ENCODE assay signal across 25 cellular contexts in genomic region chr15:66939451-66940023, GRCh38.
"Had no signal": no experiment of that assay in that cellular context is flagged by ENCODE, and none has a peak within 500 bp of the region (broad histone marks: within the 10 kb centered on the region; RNA-seq: fewer than 3 reads in every experiment).

No MANE protein-coding gene starts in this region.

- H3K4me1 ChIP-seq: body of pancreas, foreskin keratinocyte, pancreas had no signal

- H3K9me3 Mint-ChIP-seq: activated naive CD4-positive, alpha-beta T cell treated with anti-CD3 and anti-CD28 coated beads, Interleukin-2, amount 50 U/mL, for 24 hours; natural killer cell treated with Interleukin-12 subunit alpha and Interleukin-12 subunit beta and Interleukin-15 and Interleukin-18, amount 100 ng/mL, for 72 hours had no signal

- H3K27ac ChIP-seq: body of pancreas, cardiac muscle cell, foreskin keratinocyte, left lung, neutrophil, pancreas, thoracic aorta, upper lobe of right lung had no signal

- H3K4me3 Mint-ChIP-seq: activated B cell treated with CpG ODN at 0.5 μM for 24 hours; activated CD4-positive, alpha-beta memory T cell treated with anti-CD3 and anti-CD28 coated beads, Interleukin-2, amount 10 ng/mL, durations not matched to agents 7 days and 5 days; activated naive CD4-positive, alpha-beta T cell treated with anti-CD3 and anti-CD28 coated beads, Interleukin-2, amount 50 U/mL, for 24 hours; activated T-helper 1 cell treated with anti-CD3 and anti-CD28 coated beads, Interleukin-12 subunit alpha, Interleukin-12 subunit beta, Interleukin-2, Interleukin-4 antibody, amounts not matched to agents 30 ng/mL and 10 ng/mL and 1 ng/mL, durations not matched to agents 14 hours and 24 hours and 36 hours; T-helper 1 cell treated with Interleukin-12 subunit alpha and Interleukin-12 subunit beta and Interleukin-4 antibody, amounts not matched to agents 30 μg/mL and 1 μg/mL, for 36 hours had no signal

- H3K4me3 ChIP-seq: body of pancreas, cardiac muscle cell, left lung, pancreas, thoracic aorta, upper lobe of right lung had no signal

- H3K36me3 ChIP-seq: cardiac muscle cell, left lung, neutrophil, pancreas, thoracic aorta, upper lobe of right lung had no signal

- ATAC-seq: body of pancreas, left lung, pancreas, right cardiac atrium, upper lobe of right lung had no signal

- H3K36me3 Mint-ChIP-seq: natural killer cell treated with Interleukin-12 subunit alpha and Interleukin-12 subunit beta and Interleukin-15 and Interleukin-18, amount 100 ng/mL, for 72 hours had no signal

- H3K27me3 ChIP-seq: body of pancreas, foreskin keratinocyte, left lung, neutrophil, pancreas, upper lobe of right lung had no signal

- H3K27me3 Mint-ChIP-seq: activated B cell treated with CpG ODN at 0.5 μM for 24 hours had no signal

- H3K9me3 ChIP-seq: neutrophil, pancreas, thoracic aorta, upper lobe of right lung had no signal

- H3K27ac Mint-ChIP-seq: activated B cell treated with CpG ODN at 0.5 μM for 24 hours; activated CD4-positive, alpha-beta memory T cell treated with anti-CD3 and anti-CD28 coated beads, Interleukin-2, amount 10 ng/mL, durations not matched to agents 7 days and 5 days; activated naive CD4-positive, alpha-beta T cell treated with anti-CD3 and anti-CD28 coated beads, Interleukin-2, amount 50 U/mL, for 24 hours; activated T-helper 1 cell treated with anti-CD3 and anti-CD28 coated beads, Interleukin-12 subunit alpha, Interleukin-12 subunit beta, Interleukin-2, Interleukin-4 antibody, amounts not matched to agents 30 ng/mL and 10 ng/mL and 1 ng/mL, durations not matched to agents 14 hours and 24 hours and 36 hours; natural killer cell treated with Interleukin-12 subunit alpha and Interleukin-12 subunit beta and Interleukin-15 and Interleukin-18, amount 100 ng/mL, for 72 hours; T-helper 1 cell treated with Interleukin-12 subunit alpha and Interleukin-12 subunit beta and Interleukin-4 antibody, amounts not matched to agents 30 μg/mL and 1 μg/mL, for 36 hours had no signal

- DNase-seq: activated B cell treated with CpG ODN at 0.5 μM for 24 hours; activated CD4-positive, alpha-beta memory T cell treated with anti-CD3 and anti-CD28 coated beads, Interleukin-2, amount 10 ng/mL, durations not matched to agents 7 days and 5 days; activated CD4-positive, alpha-beta T cell treated with anti-CD3 and anti-CD28 coated beads for 48 hours; activated gamma-delta T cell; anterior cingulate cortex; body of pancreas; dermis blood vessel endothelial cell; effector CD8-positive, alpha-beta T cell; left lung; midbrain; pancreas; right cardiac atrium; small intestine; stimulated activated CD4-positive, alpha-beta T cell treated with anti-CD3 and anti-CD28 coated beads, Interleukin-15, amount 100 ng/mL, for 24 hours; stimulated activated naive CD4-positive, alpha-beta T cell; T1000; upper lobe of right lung had no signal

- H3K4me1 Mint-ChIP-seq: activated B cell treated with CpG ODN at 0.5 μM for 24 hours had no signal
